23 cellular contexts compared by ENCODE assay signal in genomic region chrX:140391313-140391712, GRCh38.
"Had no signal": no experiment of that assay in that cellular context is flagged by ENCODE, and none has a peak within 500 bp of the region (broad histone marks: within the 10 kb centered on the region; RNA-seq: fewer than 3 reads in every experiment).

No MANE protein-coding gene starts in this region.

- H3K27ac ChIP-seq: left ventricle myocardium inferior, pancreas, right atrium auricular region, skin epidermis, stomach, testis, thyroid gland, transverse colon, upper lobe of left lung, vagina had no signal

- DNase-seq: immature natural killer cell; kidney; left colon; left ventricle myocardium inferior; naive thymus-derived CD8-positive, alpha-beta T cell; pancreas; stimulated activated CD4-positive, alpha-beta T cell treated with anti-CD3 and anti-CD28 coated beads, Interleukin-12 subunit alpha, Interleukin-12 subunit beta, amount 100 ng/mL, for 4 hours; stimulated activated CD4-positive, alpha-beta T cell treated with anti-CD3 and anti-CD28 coated beads, Interleukin-15, amount 100 ng/mL, for 24 hours; stimulated activated CD4-positive, alpha-beta T cell treated with anti-CD3 and anti-CD28 coated beads, Interleukin-2, amount 100 ng/mL, for 24 hours; stimulated activated CD4-positive, alpha-beta T cell treated with anti-CD3 and anti-CD28 coated beads, Interleukin-4, amount 100 ng/mL, for 1 hour; stimulated activated naive B cell treated with anti-CD40 and anti-IgM and Interleukin-4, amounts not matched to agents 10 μg/mL and 1 μg/mL and 100 μg/mL, for 72 hours; stimulated activated naive CD8-positive, alpha-beta T cell treated with anti-CD3 and anti-CD28 coated beads, Interleukin-15, Interleukin-2, amounts not matched to agents 100 U/mL and 50 U/mL, for 24 hours; stomach; testis; thyroid gland; transverse colon; upper lobe of left lung had no signal

- H3K9me3 ChIP-seq: left ventricle myocardium inferior, pancreas, right atrium auricular region, stomach, testis, thyroid gland, transverse colon, upper lobe of left lung, vagina had no signal

- FAIRE-seq: islet of Langerhans, pancreas had no signal

- ATAC-seq: naive thymus-derived CD8-positive, alpha-beta T cell; pancreas; sciatic nerve; stimulated activated naive B cell treated with anti-CD40 and anti-IgM and Interleukin-4, amounts not matched to agents 10 μg/mL and 1 μg/mL and 100 μg/mL, for 72 hours; stimulated activated naive CD8-positive, alpha-beta T cell treated with anti-CD3 and anti-CD28 coated beads, Interleukin-15, Interleukin-2, amounts not matched to agents 100 U/mL and 50 U/mL, for 24 hours had no signal

- H3K4me1 ChIP-seq: left ventricle myocardium inferior, pancreas, right atrium auricular region, stomach, testis, thyroid gland, transverse colon, upper lobe of left lung, vagina had no signal

- H3K4me3 ChIP-seq: left ventricle myocardium inferior, lung, pancreas, right atrium auricular region, skin epidermis, stomach, testis, thyroid gland, transverse colon, upper lobe of left lung, vagina had no signal

- H3K36me3 ChIP-seq: left ventricle myocardium inferior, pancreas, right atrium auricular region, stomach, thyroid gland, transverse colon, upper lobe of left lung, vagina had no signal

- H3K27me3 ChIP-seq: pancreas, right atrium auricular region, stomach, testis, thyroid gland, transverse colon, upper lobe of left lung, vagina had no signal
